In the genomic region with DNA sequence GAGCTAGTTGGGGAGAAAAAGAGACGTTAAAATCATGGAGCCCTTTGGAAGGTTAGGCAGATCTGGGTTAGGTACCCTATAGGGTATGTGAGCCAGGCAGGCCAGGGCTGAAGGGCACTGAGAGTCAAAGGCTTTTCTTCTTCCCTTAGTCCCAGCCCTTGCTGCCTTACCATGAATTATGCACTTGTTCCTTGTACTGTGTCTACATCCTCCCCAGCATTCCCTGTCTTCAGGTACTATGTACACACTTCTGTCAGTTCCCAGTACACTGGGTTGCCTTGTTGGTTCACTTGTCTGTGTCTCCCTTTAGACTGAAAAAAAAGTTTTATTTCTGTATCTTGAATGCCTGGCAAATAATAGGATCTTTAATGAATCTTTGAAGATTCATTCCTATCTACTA, we compare ENCODE assay signal across 20 cellular contexts. TPM values are rescaled to one million over a fixed set of nuclear protein-coding genes. Genes with fewer than 3 reads are reported as not detected.
A peak's percentile ranks its signal among the peaks of the same experiment; 100 is the strongest.
DNase-seq lines count a peak whose midpoint lies in the region; ATAC-seq and TF ChIP-seq lines count a peak whose summit lies in the region.
"Had no signal": no experiment of that assay in that cellular context is flagged by ENCODE, and none has a peak within 500 bp of the region (broad histone marks: within the 10 kb centered on the region; RNA-seq: fewer than 3 reads in every experiment).

No MANE protein-coding gene starts in this region.

- H3K36me3 ChIP-seq in fibroblast of lung (ENCODE audit: control insufficient read depth, insufficient read depth, low read length) (no peaks in the 10 kb centered on the region), trophoblast cell (ENCODE audit: control insufficient read depth in 1 of 2, insufficient read depth in 2 of 2, low read length in 2 of 2) (peaks cover 5% of the 10 kb centered on the region in 2 experiments), thyroid gland (no peaks in the 10 kb centered on the region), OCI-LY7 (ENCODE audit: insufficient read depth, low read length) (peaks cover 12% of the 10 kb centered on the region)
- H3K36me3 ChIP-seq: cardiac muscle cell had no signal

- no peak for DNase-seq in fibroblast of lung (ENCODE audit: low read depth in 2 of 2)
- DNase-seq in trophoblast cell = no peak
- DNase-seq in thyroid gland = no peak
- no peak for DNase-seq in DMS153 (lab: John Stamatoyannopoulos, UW)
- no peak for DNase-seq in putamen (ENCODE audit: low spot score)
- DNase-seq in effector CD8-positive, alpha-beta T cell (lab: John Stamatoyannopoulos, UW) = no peak
- no peak for DNase-seq in OCI-LY7 (ENCODE audit: low spot score)
- DNase-seq: activated CD4-positive, CD25-positive, alpha-beta regulatory T cell; activated CD8-positive, alpha-beta memory T cell treated with anti-CD3 and anti-CD28 coated beads for 24 hours; C1 segment of cervical spinal cord; dorsolateral prefrontal cortex; GF-D8; heart left ventricle; NCI-H1417; stimulated activated CD4-positive, alpha-beta T cell treated with anti-CD3 and anti-CD28 coated beads, Interleukin-2, amount 100 ng/mL, for 24 hours had no signal

- H3K4me3 ChIP-seq in fibroblast of lung (replicated peaks in 1 of 4; ENCODE audit: control extremely low read depth in 1 of 4, insufficient read depth in 1 of 4, low read depth in 3 of 4, low read length in 4 of 4) (no peak overlapping the region), trophoblast cell (ENCODE audit: low read depth, low read length) (no peak overlapping the region), thyroid gland (replicated peaks in 1 of 3) (no peak overlapping the region), OCI-LY7 (ENCODE audit: low read depth, low read length, poor library complexity, severe bottlenecking) (no peak overlapping the region)
- H3K4me3 ChIP-seq: cardiac muscle cell, dorsolateral prefrontal cortex, heart left ventricle had no signal

- H3K27me3 ChIP-seq in fibroblast of lung (ENCODE audit: control insufficient read depth, insufficient read depth, low read length) = no peaks in the 10 kb centered on the region
- no peaks in the 10 kb centered on the region for H3K27me3 ChIP-seq in trophoblast cell (ENCODE audit: insufficient read depth, low read length)
- H3K27me3 ChIP-seq in thyroid gland = no peaks in the 10 kb centered on the region
- H3K27me3 ChIP-seq: cardiac muscle cell, dorsolateral prefrontal cortex, heart left ventricle had no signal

- no peak overlapping the region for H4K12ac ChIP-seq in trophoblast cell (ENCODE audit: low read depth, low read length)

- peak overlapping the region; percentile 39 for H3K27ac ChIP-seq in fibroblast of lung (ENCODE audit: insufficient read depth, low read length)
- H3K27ac ChIP-seq in trophoblast cell (ENCODE audit: low read depth, low read length) = peak overlapping the region; percentile 45
- peak overlapping the region in 2 of 3 donors; percentile 0 to 7 for H3K27ac ChIP-seq in thyroid gland
- H3K27ac ChIP-seq in OCI-LY7 (ENCODE audit: low read depth, low read length, poor library complexity, severe bottlenecking) = no peak overlapping the region
- H3K27ac ChIP-seq: cardiac muscle cell, dorsolateral prefrontal cortex, heart left ventricle had no signal

- H3K79me2 ChIP-seq in fibroblast of lung (ENCODE audit: control insufficient read depth, insufficient read depth, low read length) (peaks cover 39% of the 10 kb centered on the region), trophoblast cell (ENCODE audit: control insufficient read depth, insufficient read depth, low read length, poor library complexity) (peaks cover 1% of the 10 kb centered on the region), OCI-LY7 (ENCODE audit: insufficient read depth, low read depth, low read length) (no peaks in the 10 kb centered on the region)

- H3K4me2 ChIP-seq in fibroblast of lung (ENCODE audit: extremely low read depth, insufficient read depth, low read length) (no peak overlapping the region), trophoblast cell (ENCODE audit: low read length) (no peak overlapping the region), OCI-LY7 (ENCODE audit: low read length) (no peak overlapping the region)

- peak overlapping the region; percentile 31 for H2BK120ac ChIP-seq in trophoblast cell (ENCODE audit: insufficient read depth, low read length, poor library complexity)

- H3K27me3 Mint-ChIP-seq in activated T-helper 17 cell treated with anti-CD3 and anti-CD28 coated beads, Interleukin-2, amount 50 U/mL, for 72 hours = no peaks in the 10 kb centered on the region

- no peak for ATAC-seq in activated T-helper 17 cell treated with anti-CD3 and anti-CD28 coated beads, Interleukin-2, amount 50 U/mL, for 72 hours (replicated peaks)
- ATAC-seq: heart left ventricle had no signal

- no peaks in the 10 kb centered on the region for H3K9me3 ChIP-seq in fibroblast of lung (ENCODE audit: control insufficient read depth, insufficient read depth, low read depth, low read length)
- H3K9me3 ChIP-seq in trophoblast cell (ENCODE audit: insufficient read depth, low read depth, low read length) = no peaks in the 10 kb centered on the region
- no peaks in the 10 kb centered on the region for H3K9me3 ChIP-seq in thyroid gland
- H3K9me3 ChIP-seq in OCI-LY7 (ENCODE audit: low read length) = no peaks in the 10 kb centered on the region
- H3K9me3 ChIP-seq: heart left ventricle had no signal

- no peaks in the 10 kb centered on the region for H3K9me3 Mint-ChIP-seq in activated T-helper 17 cell treated with anti-CD3 and anti-CD28 coated beads, Interleukin-2, amount 50 U/mL, for 72 hours

- peaks cover 26% of the 10 kb centered on the region for H3K4me1 Mint-ChIP-seq in activated T-helper 17 cell treated with anti-CD3 and anti-CD28 coated beads, Interleukin-2, amount 50 U/mL, for 72 hours

- H3K14ac ChIP-seq in trophoblast cell (ENCODE audit: low read length) = no peak overlapping the region

- no peak for TF ChIP-seq POLR2A in thyroid gland (IDR thresholded peaks at IDR 0.05)

- no peaks in the 10 kb centered on the region for H4K20me1 ChIP-seq in fibroblast of lung (ENCODE audit: control insufficient read depth, extremely low read depth, insufficient read depth, low read length)
- no peaks in the 10 kb centered on the region for H4K20me1 ChIP-seq in OCI-LY7 (ENCODE audit: insufficient read depth, low read length)

- H3K23ac ChIP-seq in trophoblast cell (ENCODE audit: low read length) = no peak overlapping the region

- TF ChIP-seq CTCF in fibroblast of lung (conservative IDR thresholded peaks at IDR 0.05 in 1 of 2, IDR thresholded peaks at IDR 0.05 in 1 of 2; ENCODE audit: low read depth in 1 of 2, low read length in 2 of 2) (no peak), thyroid gland (IDR thresholded peaks at IDR 0.05) (no peak), OCI-LY7 (conservative IDR thresholded peaks at IDR 0.05; ENCODE audit: low read length) (no peak)

- no peak overlapping the region for H3K4me3 Mint-ChIP-seq in activated T-helper 17 cell treated with anti-CD3 and anti-CD28 coated beads, Interleukin-2, amount 50 U/mL, for 72 hours

- H2BK5ac ChIP-seq in trophoblast cell (ENCODE audit: low read depth, low read length, poor library complexity) = no peak overlapping the region

- peak overlapping the region; percentile 75 for H3K18ac ChIP-seq in trophoblast cell (ENCODE audit: low read length)

- intact Hi-C loops in thyroid gland (cut with DNase I) = no loop called here
- intact Hi-C loops in OCI-LY7 (cut with micrococcal nuclease; ENCODE audit: unreplicated experiment) = no loop called here

- no peaks in the 10 kb centered on the region for H3K9me2 ChIP-seq in OCI-LY7 (ENCODE audit: insufficient read depth, low read length)

- POLR2A ChIA-PET in OCI-LY7 (lab: Charles Lee) = interaction anchor here (0.5 kb wide), 1 partner anchor 11 kb away, joined by 3 read pairs; no protein-coding TSS in a partner anchor

- WGBS in trophoblast cell (ENCODE audit: extremely low coverage, insufficient coverage, insufficient read length) = no CpG with 5 or more reads among the region's 1 CpG
- 89 to 100% methylated on average over 1 of the region's 1 CpG for WGBS in thyroid gland, 2 donors

- H4K91ac ChIP-seq in trophoblast cell (ENCODE audit: low read depth, low read length) = no peak overlapping the region

- no peak overlapping the region for H2AK5ac ChIP-seq in trophoblast cell (ENCODE audit: low read length)

- H3K27ac Mint-ChIP-seq in activated T-helper 17 cell treated with anti-CD3 and anti-CD28 coated beads, Interleukin-2, amount 50 U/mL, for 72 hours = peak overlapping the region; percentile 34

- BruUV-seq in OCI-LY7 (replicated peaks; lab: Mats Ljungman, UMichigan) = no TSS peak

- H2BK12ac ChIP-seq in trophoblast cell (ENCODE audit: low read length) = no peak overlapping the region

- no peak overlapping the region for H4K8ac ChIP-seq in trophoblast cell (ENCODE audit: low read depth, low read length)

- peaks cover 1% of the 10 kb centered on the region for H3K79me1 ChIP-seq in trophoblast cell (ENCODE audit: low read length)

- H2AFZ ChIP-seq in fibroblast of lung (ENCODE audit: low read length) (no peak overlapping the region), trophoblast cell (ENCODE audit: insufficient read depth, low read length, poor library complexity) (no peak overlapping the region), OCI-LY7 (ENCODE audit: low read length) (no peak overlapping the region)

- H3K36me3 Mint-ChIP-seq in activated T-helper 17 cell treated with anti-CD3 and anti-CD28 coated beads, Interleukin-2, amount 50 U/mL, for 72 hours (ENCODE audit: low read depth) = peaks cover 62% of the 10 kb centered on the region

- H3K4ac ChIP-seq in trophoblast cell (ENCODE audit: low read depth, low read length) = peak overlapping the region; percentile 94

- CTCF ChIA-PET in OCI-LY7 (lab: Charles Lee; ENCODE audit: unreplicated experiment) = no interaction called here

- H3K4me1 ChIP-seq in fibroblast of lung (ENCODE audit: control insufficient read depth, extremely low read depth, insufficient read depth, low read length) = peaks cover 22% of the 10 kb centered on the region
- peaks cover 6 to 9% of the 10 kb centered on the region in 2 experiments for H3K4me1 ChIP-seq in trophoblast cell (ENCODE audit: control insufficient read depth in 1 of 2, insufficient read depth in 2 of 2, low read length in 2 of 2)
- peaks cover 25 to 41% of the 10 kb centered on the region in 2 donors for H3K4me1 ChIP-seq in thyroid gland
- no peaks in the 10 kb centered on the region for H3K4me1 ChIP-seq in OCI-LY7 (ENCODE audit: insufficient read depth, low read length, poor library complexity, severe bottlenecking)

- no peak overlapping the region for H3K9ac ChIP-seq in fibroblast of lung (ENCODE audit: insufficient read depth, low read length)
- no peak overlapping the region for H3K9ac ChIP-seq in trophoblast cell (ENCODE audit: low read length)

RNA-seq across cellular contexts. Expression of a gene that starts 16.9 kb away (rescaled TPM):
- 10 to 100 TPM; 19.3 to 24.6 TPM for total RNA-seq in activated T-helper 17 cell treated with anti-CD3 and anti-CD28 coated beads, Interleukin-2, amount 50 U/mL, for 72 hours
- 25.7 and 31.2 TPM in 2 replicates for total RNA-seq in fibroblast of lung
- 55.8 and 56.1 TPM in 2 replicates for polyA plus RNA-seq in fibroblast of lung
- polyA plus RNA-seq in fibroblast of lung (2012) = 33.1 and 36.3 TPM in 2 replicates
- 41.9 and 43.5 TPM in 2 replicates for polyA minus RNA-seq in fibroblast of lung (ENCODE audit: low replicate concordance)
- 31.7 and 33.1 TPM in 2 replicates for polyA plus RNA-seq in trophoblast cell (2013)
- 10 to 100 TPM; 56.0 to 63.1 (median 58.1) TPM for total RNA-seq in thyroid gland
- total RNA-seq in OCI-LY7 (2014; rRNA removed; shearing (Covaris generic)) = 14.3 and 17.7 TPM in 2 replicates
- 17.1 and 19.5 TPM in 2 replicates for total RNA-seq in OCI-LY7 (2022)

RNA-seq across cellular contexts. Expression of a gene that starts 35.2 kb away (rescaled TPM):
- total RNA-seq in activated T-helper 17 cell treated with anti-CD3 and anti-CD28 coated beads, Interleukin-2, amount 50 U/mL, for 72 hours = 10 to 100 TPM; 59.5 to 61.4 TPM
- 13.9 and 20.0 TPM in 2 replicates for total RNA-seq in fibroblast of lung
- 3.4 and 4.0 TPM in 2 replicates for polyA plus RNA-seq in fibroblast of lung
- polyA plus RNA-seq in fibroblast of lung (2012) = 10.5 and 12.9 TPM in 2 replicates
- 42.1 and 66.1 TPM in 2 replicates for polyA minus RNA-seq in fibroblast of lung (ENCODE audit: low replicate concordance)
- polyA plus RNA-seq in trophoblast cell (2013) = 131 and 135 TPM in 2 replicates
- total RNA-seq in thyroid gland = 100 to 1,000 TPM in 2 of 4 donors, 10 to 100 TPM in 2; 85.0 to 123 (median 99.4) TPM
- 16.2 and 24.8 TPM in 2 replicates for total RNA-seq in OCI-LY7 (2014; rRNA removed; shearing (Covaris generic))
- total RNA-seq in OCI-LY7 (2022) = 23.5 and 24.8 TPM in 2 replicates

RNA-seq across cellular contexts. Expression of a gene that starts 36.6 kb away (rescaled TPM):
- not detected for total RNA-seq in activated T-helper 17 cell treated with anti-CD3 and anti-CD28 coated beads, Interleukin-2, amount 50 U/mL, for 72 hours
- total RNA-seq in fibroblast of lung (0.33 TPM in 1 of 2 replicates, not detected in the other), thyroid gland (1 to 10 TPM in 1 of 4 donors, under 1 TPM in 2, not detected in 1; 0.22 to 1.9 (median 0.83) TPM), OCI-LY7 (2022) (not detected in 2 replicates)
- polyA plus RNA-seq in fibroblast of lung = 0.18 and 0.61 TPM in 2 replicates
- polyA plus RNA-seq in fibroblast of lung (2012) = 0.16 and 0.92 TPM in 2 replicates
- 0.43 TPM in 1 of 2 replicates, not detected in the other for polyA minus RNA-seq in fibroblast of lung (ENCODE audit: low replicate concordance)
- polyA plus RNA-seq in trophoblast cell (2013) = 0.22 and 0.25 TPM in 2 replicates
- total RNA-seq in OCI-LY7 (2014; rRNA removed; shearing (Covaris generic)) = not detected in 2 replicates
- total RNA-seq: heart left ventricle, HT-29, LHCN-M2 had no signal
- polyA plus RNA-seq: heart left ventricle, neural cell had no signal

RNA-seq across cellular contexts. Expression of a gene that starts 54.2 kb away (rescaled TPM):
- under 1 TPM; 0.09 to 0.34 TPM for total RNA-seq in activated T-helper 17 cell treated with anti-CD3 and anti-CD28 coated beads, Interleukin-2, amount 50 U/mL, for 72 hours
- total RNA-seq in fibroblast of lung = 0.26 and 0.33 TPM in 2 replicates
- 0.17 and 0.23 TPM in 2 replicates for polyA plus RNA-seq in fibroblast of lung
- polyA plus RNA-seq in fibroblast of lung (2012) = 0.44 and 0.45 TPM in 2 replicates
- polyA minus RNA-seq in fibroblast of lung (ENCODE audit: low replicate concordance) = 0.27 TPM in 1 of 2 replicates, not detected in the other
- polyA plus RNA-seq in trophoblast cell (2013) = 2.3 and 2.4 TPM in 2 replicates
- 100 to 1,000 TPM; 180 to 665 (median 442) TPM for total RNA-seq in thyroid gland
- not detected in 2 replicates for total RNA-seq in OCI-LY7 (2014; rRNA removed; shearing (Covaris generic))
- total RNA-seq in OCI-LY7 (2022) = 7.0 and 7.5 TPM in 2 replicates
